ENCODE assay signal across 7 cellular contexts in genomic region chr7:141071260-141071854, GRCh38. TPM values are rescaled to one million over a fixed set of nuclear protein-coding genes. Genes with fewer than 3 reads are reported as not detected.
DNase-seq lines count a peak whose midpoint lies in the region; ATAC-seq, FAIRE-seq and TF ChIP-seq lines count a peak whose summit lies in the region.

No MANE protein-coding gene starts in this region.

- TF ChIP-seq POLR2A in H54 (IDR thresholded peaks at IDR 0.05; ENCODE audit: low read depth, low read length), result no peak

- no peaks in the 10 kb centered on the region for H3K36me3 Mint-ChIP-seq in activated T-cell treated with anti-CD3 and anti-CD28 coated beads, Interleukin-2, amount 50 U/mL, for 4 hours (ENCODE audit: insufficient read depth)
- H3K36me3 Mint-ChIP-seq in neural crest cell (ENCODE audit: low read depth), result no peaks in the 10 kb centered on the region

- H3K27ac Mint-ChIP-seq in neural crest cell (ENCODE audit: unreplicated experiment), result peak overlapping the region; percentile 82

- H3K27me3 Mint-ChIP-seq in activated T-cell treated with anti-CD3 and anti-CD28 coated beads, Interleukin-2, amount 50 U/mL, for 4 hours (ENCODE audit: low read depth), result peaks cover 61% of the 10 kb centered on the region
- H3K27me3 Mint-ChIP-seq in neural crest cell (ENCODE audit: low read depth), result peaks cover 20% of the 10 kb centered on the region

- H3K9me3 Mint-ChIP-seq in activated T-cell treated with anti-CD3 and anti-CD28 coated beads, Interleukin-2, amount 50 U/mL, for 4 hours, result no peaks in the 10 kb centered on the region
- no peaks in the 10 kb centered on the region for H3K9me3 Mint-ChIP-seq in neural crest cell

- peaks cover 21% of the 10 kb centered on the region for H3K4me1 Mint-ChIP-seq in activated T-cell treated with anti-CD3 and anti-CD28 coated beads, Interleukin-2, amount 50 U/mL, for 4 hours (ENCODE audit: low read depth)
- H3K4me1 Mint-ChIP-seq in neural crest cell, result peaks cover 23% of the 10 kb centered on the region

- WGBS in urinary bladder, result 2% methylated on average over 30 of the region's 30 CpGs

- TF ChIP-seq CTCF in fibroblast of villous mesenchyme (IDR thresholded peaks at IDR 0.05; ENCODE audit: insufficient read depth, low read depth, low read length) (no peak), neural crest cell (conservative IDR thresholded peaks at IDR 0.05) (peak; percentile 57)

- no peaks in the 10 kb centered on the region for H3K36me3 ChIP-seq in urinary bladder (ENCODE audit: insufficient read depth)

- H3K4me1 ChIP-seq in urinary bladder (ENCODE audit: insufficient read depth), result no peaks in the 10 kb centered on the region

- no peak for FAIRE-seq in H54 (lab: Jason Lieb, UNC)

- H3K4me3 ChIP-seq in fibroblast of villous mesenchyme (ENCODE audit: low read depth, low read length) (peak overlapping the region; percentile 37), urinary bladder (ENCODE audit: low read depth, low read length) (peak overlapping the region; percentile 50)

- DNase-seq in H54 (ENCODE audit: insufficient read length, low spot score), result peak; percentile 48
- DNase-seq in NCI-H460 (ENCODE audit: extremely low read depth, low read depth), result peak; percentile 67
- peak; percentile 26 for DNase-seq in activated T-cell treated with anti-CD3 and anti-CD28 coated beads, Interleukin-2, amount 50 U/mL, for 4 hours
- DNase-seq in fibroblast of villous mesenchyme (ENCODE audit: low read depth), result peak; percentile 7
- peak; percentile 71 for DNase-seq in neural crest cell (ENCODE audit: low read depth, low spot score)

- ATAC-seq in activated T-cell treated with anti-CD3 and anti-CD28 coated beads, Interleukin-2, amount 50 U/mL, for 4 hours, result no peak
- ATAC-seq in HG03520 (IDR thresholded peaks at IDR 0.05; ENCODE audit: unreplicated experiment), result no peak

- no peak overlapping the region for H3K27ac ChIP-seq in urinary bladder (ENCODE audit: low read depth)

- H3K4me3 Mint-ChIP-seq in activated T-cell treated with anti-CD3 and anti-CD28 coated beads, Interleukin-2, amount 50 U/mL, for 4 hours, result peak overlapping the region; percentile 78
- peak overlapping the region; percentile 95 for H3K4me3 Mint-ChIP-seq in neural crest cell

RNA-seq across cellular contexts. Expression of gene TMEM178B, which starts 2.5 kb away (rescaled TPM):
- total RNA-seq in NCI-H460 (2014; rRNA removed; shearing (Covaris generic)), result 9.6 and 10.9 TPM in 2 replicates
- polyA plus RNA-seq in NCI-H460 (2014; cell fraction: nucleus; rRNA removed), result 1.3 and 2.1 TPM in 2 replicates
- under 1 TPM; 0.23 to 0.90 (median 0.37) TPM for total RNA-seq in activated T-cell treated with anti-CD3 and anti-CD28 coated beads, Interleukin-2, amount 50 U/mL, for 4 hours
- total RNA-seq in fibroblast of villous mesenchyme, result 0.32 and 0.43 TPM in 2 replicates
- total RNA-seq in neural crest cell, result 19.7 and 22.1 TPM in 2 replicates
- 2.0 TPM for total RNA-seq in urinary bladder
- polyA plus RNA-seq in urinary bladder, result 0.57 TPM

RNA-seq across cellular contexts. Expression of gene MRPS33, which starts 56.6 kb away (rescaled TPM):
- 115 and 132 TPM in 2 replicates for total RNA-seq in NCI-H460 (2014; rRNA removed; shearing (Covaris generic))
- polyA plus RNA-seq in NCI-H460 (2014; cell fraction: nucleus; rRNA removed), result 27.9 and 31.2 TPM in 2 replicates
- 10 to 100 TPM; 69.7 to 84.4 (median 74.1) TPM for total RNA-seq in activated T-cell treated with anti-CD3 and anti-CD28 coated beads, Interleukin-2, amount 50 U/mL, for 4 hours
- total RNA-seq in fibroblast of villous mesenchyme (20.0 and 20.7 TPM in 2 replicates), neural crest cell (48.6 and 50.8 TPM in 2 replicates), urinary bladder (32.7 TPM)
- polyA plus RNA-seq in urinary bladder, result 59.1 TPM

Comparison
In these comparisons a context has a peak if more than half of its experiments do, and no peak if none do; other contexts are left out.
1. DNase-seq: peak in every context shown above with its lines; median percentile 71 in neural crest cell; 67 in NCI-H460; 48 in H54; 26 in activated T-cell treated with anti-CD3 and anti-CD28 coated beads, Interleukin-2, amount 50 U/mL, for 4 hours; 7 in fibroblast of villous mesenchyme.